ENCODE assay signal across 8 cellular contexts in genomic region chr13:110561335-110562033, GRCh38. TPM values are rescaled to one million over a fixed set of nuclear protein-coding genes. Genes with fewer than 3 reads are reported as not detected.
DNase-seq lines count a peak whose midpoint lies in the region; ATAC-seq and TF ChIP-seq lines count a peak whose summit lies in the region.

A gene with protein sequence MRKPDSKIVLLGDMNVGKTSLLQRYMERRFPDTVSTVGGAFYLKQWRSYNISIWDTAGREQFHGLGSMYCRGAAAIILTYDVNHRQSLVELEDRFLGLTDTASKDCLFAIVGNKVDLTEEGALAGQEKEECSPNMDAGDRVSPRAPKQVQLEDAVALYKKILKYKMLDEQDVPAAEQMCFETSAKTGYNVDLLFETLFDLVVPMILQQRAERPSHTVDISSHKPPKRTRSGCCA (minus strand): TSS chr13:110561722. CDS start chr13:110561519, 203 bp downstream.

- H3K36me3 ChIP-seq in right atrium auricular region (no peaks in the 10 kb centered on the region), uterus (no peaks in the 10 kb centered on the region)

- TF ChIP-seq POLR2A in uterus (IDR thresholded peaks at IDR 0.05): peak in 1 of 2 donors; percentile 57

- peak within 1 kb of the TSS; percentile 49 for H3K4me3 ChIP-seq in Jurkat, Clone E6-1 (ENCODE audit: low read length)
- H3K4me3 ChIP-seq in right atrium auricular region (peak within 1 kb of the TSS; percentile 78), uterus (peak within 1 kb of the TSS; percentile 51 to 60)

- DNase-seq in EL (peak; percentile 89), T follicular helper cell (ENCODE audit: low read depth) (peak; percentile 48), amniotic stem cell (lab: John Stamatoyannopoulos, UW) (peak; percentile 67), right atrium auricular region (ENCODE audit: low spot score) (peak; percentile 90), putamen (ENCODE audit: low spot score) (peak; percentile 33), uterus (peak; percentile 84 to 86)
- DNase-seq in Jurkat, Clone E6-1 (ENCODE audit: low read depth, low spot score): no peak

- TF ChIP-seq CTCF in right atrium auricular region (IDR thresholded peaks at IDR 0.05): no peak
- no peak for TF ChIP-seq CTCF in uterus (IDR thresholded peaks at IDR 0.05)

- H3K27me3 ChIP-seq in right atrium auricular region: no peaks in the 10 kb centered on the region
- H3K27me3 ChIP-seq in uterus: no peaks in the 10 kb centered on the region

- H3K27ac ChIP-seq in right atrium auricular region (peak within 1 kb of the TSS; percentile 92 to 95), uterus (peak within 1 kb of the TSS; percentile 80 to 88)

- H3K9me3 ChIP-seq in right atrium auricular region: no peaks in the 10 kb centered on the region
- H3K9me3 ChIP-seq in uterus: no peaks in the 10 kb centered on the region

- intact Hi-C loops in uterus (cut with DNase I; ENCODE audit: low total_unique reads): no loop called here

- H3K4me1 ChIP-seq in right atrium auricular region (peaks cover 0 to 24% of the 10 kb centered on the region in 2 donors), uterus (peaks cover 0 to 4% of the 10 kb centered on the region in 2 donors)

- peak; percentile 88 for ATAC-seq in GM21717 (IDR thresholded peaks at IDR 0.05; ENCODE audit: unreplicated experiment)

RNA-seq across cellular contexts. Expression of the gene that starts here (rescaled TPM):
- 11.3 TPM for polyA plus RNA-seq in Jurkat, Clone E6-1 (2012; ENCODE audit: insufficient read depth, insufficient read length)
- total RNA-seq in right atrium auricular region (10 to 100 TPM; 10.8 to 15.7 TPM), uterus (10 to 100 TPM in 2 of 4 donors, 1 to 10 TPM in 1, under 1 TPM in 1; 0.77 to 12.4 (median 9.1) TPM)
